10 cellular contexts compared by ENCODE assay signal in the genomic region with DNA sequence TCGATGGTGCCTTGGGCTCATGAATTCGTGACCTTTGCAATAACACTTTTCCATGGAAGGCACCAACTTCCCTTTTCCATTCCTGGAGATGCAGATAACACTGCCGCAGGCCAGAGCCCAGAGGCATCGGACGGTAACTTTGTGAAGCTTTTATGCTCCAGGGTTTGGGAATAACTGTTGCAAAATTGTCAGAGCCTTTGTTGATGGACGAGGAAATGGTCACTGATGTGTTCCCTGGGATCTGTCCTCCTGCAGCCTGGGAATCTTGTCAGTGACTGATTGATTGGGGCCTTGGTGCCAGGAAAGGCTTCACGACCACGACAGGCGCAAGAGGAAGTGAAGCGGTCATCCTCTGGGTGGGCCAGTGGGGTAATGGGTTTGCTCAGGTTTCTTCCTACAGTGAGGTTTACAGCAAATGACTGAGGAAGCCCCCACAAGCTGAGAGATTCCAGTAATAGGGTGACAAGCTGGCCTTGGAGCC. TPM values are rescaled to one million over a fixed set of nuclear protein-coding genes. Genes with fewer than 3 reads are reported as not detected.
DNase-seq lines count a peak whose midpoint lies in the region; ATAC-seq and TF ChIP-seq lines count a peak whose summit lies in the region.
"Had no signal": no experiment of that assay in that cellular context is flagged by ENCODE, and none has a peak within 500 bp of the region (broad histone marks: within the 10 kb centered on the region; RNA-seq: fewer than 3 reads in every experiment).

No MANE protein-coding gene starts in this region.

- no peak for TF ChIP-seq CTCF in testis (IDR thresholded peaks at IDR 0.05)

- H3K4me1 ChIP-seq in mesenchymal stem cell (ENCODE audit: control insufficient read depth, insufficient read depth, low read depth, low read length) (peaks cover 51% of the 10 kb centered on the region), testis (peaks cover 21% of the 10 kb centered on the region)

- peak overlapping the region; percentile 52 to 89 for H3K4me3 Mint-ChIP-seq in activated T-cell treated with anti-CD3 and anti-CD28 coated beads, Interleukin-2, amount 50 U/mL, for 72 hours
- H3K4me3 Mint-ChIP-seq: B cell had no signal

- H3K27me3 ChIP-seq in mesenchymal stem cell (ENCODE audit: control insufficient read depth in 1 of 2, insufficient read depth in 1 of 2, low read length in 2 of 2): no peaks in the 10 kb centered on the region
- H3K27me3 ChIP-seq in testis: no peaks in the 10 kb centered on the region

- H3K9me3 Mint-ChIP-seq in activated T-cell treated with anti-CD3 and anti-CD28 coated beads, Interleukin-2, amount 50 U/mL, for 72 hours: no peaks in the 10 kb centered on the region
- H3K9me3 Mint-ChIP-seq in activated naive CD4-positive, alpha-beta T cell treated with anti-CD3 and anti-CD28 coated beads, Interleukin-2, amount 50 U/mL, for 72 hours: no peaks in the 10 kb centered on the region

- peak overlapping the region; percentile 1 to 66 for H2BK12ac ChIP-seq in mesenchymal stem cell (ENCODE audit: low read length in 2 of 2)

- H3K27ac ChIP-seq in mesenchymal stem cell (ENCODE audit: low read length, poor library complexity, severe bottlenecking): peak overlapping the region; percentile 91
- peak overlapping the region; percentile 60 to 82 for H3K27ac ChIP-seq in testis

- peak overlapping the region; percentile 38 for H2BK15ac ChIP-seq in mesenchymal stem cell (ENCODE audit: low read depth, poor library complexity, severe bottlenecking)

- H2BK5ac ChIP-seq in mesenchymal stem cell (ENCODE audit: low read depth, low read length, poor library complexity, severe bottlenecking): peak overlapping the region; percentile 4

- H3K36me3 Mint-ChIP-seq in activated T-cell treated with anti-CD3 and anti-CD28 coated beads, Interleukin-2, amount 50 U/mL, for 72 hours (ENCODE audit: insufficient read depth in 2 of 2): peaks cover 15 to 19% of the 10 kb centered on the region in 2 donors
- peaks cover 0 to 46% of the 10 kb centered on the region in 2 donors for H3K36me3 Mint-ChIP-seq in activated naive CD4-positive, alpha-beta T cell treated with anti-CD3 and anti-CD28 coated beads, Interleukin-2, amount 50 U/mL, for 72 hours

- H4K91ac ChIP-seq in mesenchymal stem cell (ENCODE audit: low read length): peak overlapping the region; percentile 74

- no peak for TF ChIP-seq POLR2A in testis (IDR thresholded peaks at IDR 0.05)

- H3K4me2 ChIP-seq in mesenchymal stem cell (ENCODE audit: low read length, poor library complexity, severe bottlenecking): no peak overlapping the region

- peaks cover 84% of the 10 kb centered on the region for H3K4me1 Mint-ChIP-seq in activated T-cell treated with anti-CD3 and anti-CD28 coated beads, Interleukin-2, amount 50 U/mL, for 72 hours (ENCODE audit: low read depth)

- H3K4me3 ChIP-seq in mesenchymal stem cell (ENCODE audit: insufficient read depth in 1 of 2, low read depth in 1 of 2, low read length in 2 of 2) (no peak overlapping the region), testis (no peak overlapping the region)

- no peak for DNase-seq in activated T-cell treated with anti-CD3 and anti-CD28 coated beads, Interleukin-2, amount 50 U/mL, for 72 hours
- DNase-seq in activated T-cell treated with anti-CD3 and anti-CD28 coated beads, Interleukin-2, amount 50 U/mL, for 1 hour: no peak
- DNase-seq in activated naive CD4-positive, alpha-beta T cell treated with anti-CD3 and anti-CD28 coated beads, Interleukin-2, amount 50 U/mL, for 72 hours (ENCODE audit: low spot score in 2 of 2): no peak
- DNase-seq in mesenchymal stem cell (peak; percentile 67), testis (no peak), NCI-H1694 (lab: John Stamatoyannopoulos, UW) (no peak)
- DNase-seq: Karpas-422 had no signal

- intact Hi-C loops in testis (cut with DNase I; ENCODE audit: low total_unique reads): no loop called here

- no peak overlapping the region for H2AFZ ChIP-seq in mesenchymal stem cell (ENCODE audit: low read depth, low read length)

- no peaks in the 10 kb centered on the region for H3K9me3 ChIP-seq in mesenchymal stem cell (ENCODE audit: control insufficient read depth, low read length)
- H3K9me3 ChIP-seq in testis: no peaks in the 10 kb centered on the region

- H3K27ac Mint-ChIP-seq in activated T-cell treated with anti-CD3 and anti-CD28 coated beads, Interleukin-2, amount 50 U/mL, for 72 hours: peak overlapping the region; percentile 85
- peak overlapping the region; percentile 91 to 94 for H3K27ac Mint-ChIP-seq in activated naive CD4-positive, alpha-beta T cell treated with anti-CD3 and anti-CD28 coated beads, Interleukin-2, amount 50 U/mL, for 72 hours
- H3K27ac Mint-ChIP-seq: B cell had no signal

- no peak overlapping the region for H3K9ac ChIP-seq in mesenchymal stem cell (ENCODE audit: low read length)

- ATAC-seq in activated T-cell treated with anti-CD3 and anti-CD28 coated beads, Interleukin-2, amount 50 U/mL, for 72 hours (replicated peaks in 1 of 2): no peak
- ATAC-seq in activated naive CD4-positive, alpha-beta T cell treated with anti-CD3 and anti-CD28 coated beads, Interleukin-2, amount 50 U/mL, for 72 hours: no peak
- ATAC-seq in HG03280 (IDR thresholded peaks at IDR 0.05; ENCODE audit: unreplicated experiment) (no peak), HG03039 (IDR thresholded peaks at IDR 0.05; ENCODE audit: unreplicated experiment) (no peak)

- 47% methylated on average over 10 of the region's 10 CpGs for WGBS in mesenchymal stem cell
- WGBS in testis, 2 donors: 77 to 82% methylated on average over 10 of the region's 10 CpGs

- peaks cover 19% of the 10 kb centered on the region for H3K79me1 ChIP-seq in mesenchymal stem cell (replicated peaks; ENCODE audit: low read length, poor library complexity, severe bottlenecking)

- peak overlapping the region; percentile 91 for H2BK120ac ChIP-seq in mesenchymal stem cell (ENCODE audit: low read depth, low read length)

- H3K23ac ChIP-seq in mesenchymal stem cell (ENCODE audit: low read length in 2 of 2): no peak overlapping the region

- peak overlapping the region in 1 of 2 experiments; percentile 63 for H3K14ac ChIP-seq in mesenchymal stem cell (ENCODE audit: low read length in 2 of 2)

- H3K27me3 Mint-ChIP-seq in activated T-cell treated with anti-CD3 and anti-CD28 coated beads, Interleukin-2, amount 50 U/mL, for 72 hours (ENCODE audit: low read depth): no peaks in the 10 kb centered on the region
- H3K27me3 Mint-ChIP-seq: B cell had no signal

- H4K8ac ChIP-seq in mesenchymal stem cell (ENCODE audit: low read length): peak overlapping the region; percentile 30

- peaks cover 64 to 76% of the 10 kb centered on the region in 2 experiments for H3K36me3 ChIP-seq in mesenchymal stem cell (ENCODE audit: control insufficient read depth in 1 of 2, insufficient read depth in 2 of 2, low read depth in 1 of 2, low read length in 2 of 2)
- H3K36me3 ChIP-seq in testis (ENCODE audit: low read depth, missing control alignments): no peaks in the 10 kb centered on the region

- H2AK5ac ChIP-seq in mesenchymal stem cell (ENCODE audit: low read length, severe bottlenecking): peak overlapping the region; percentile 65

- H3K18ac ChIP-seq in mesenchymal stem cell (ENCODE audit: low read depth in 1 of 2, low read length in 2 of 2): peak overlapping the region; percentile 85 to 89

- peak overlapping the region; percentile 19 to 88 for H3K4ac ChIP-seq in mesenchymal stem cell (ENCODE audit: low read depth in 1 of 2, low read length in 2 of 2)

RNA-seq across cellular contexts. Expression of a gene that starts 37.4 kb away (rescaled TPM):
- 100 to 1,000 TPM in 1 of 2 donors, 10 to 100 TPM in 1; 81.6 to 101 TPM for total RNA-seq in activated T-cell treated with anti-CD3 and anti-CD28 coated beads, Interleukin-2, amount 50 U/mL, for 72 hours
- 100 to 1,000 TPM in 1 of 2 donors, 10 to 100 TPM in 1; 63.5 to 122 TPM for total RNA-seq in activated naive CD4-positive, alpha-beta T cell treated with anti-CD3 and anti-CD28 coated beads, Interleukin-2, amount 50 U/mL, for 72 hours
- polyA plus RNA-seq in mesenchymal stem cell (2013, experiment 1 of 2): 21.8 TPM
- polyA plus RNA-seq in mesenchymal stem cell (2013, experiment 2 of 2): 22.1 TPM
- total RNA-seq in testis: 10 to 100 TPM; 50.4 to 58.4 TPM
- 34.9 TPM for polyA plus RNA-seq in testis (ENCODE audit: insufficient read depth, low read depth, low replicate concordance)

RNA-seq across cellular contexts. Expression of a gene that starts 56.0 kb away (rescaled TPM):
- total RNA-seq in activated T-cell treated with anti-CD3 and anti-CD28 coated beads, Interleukin-2, amount 50 U/mL, for 72 hours: 100 to 1,000 TPM; 164 to 212 TPM
- 100 to 1,000 TPM; 179 to 182 TPM for total RNA-seq in activated naive CD4-positive, alpha-beta T cell treated with anti-CD3 and anti-CD28 coated beads, Interleukin-2, amount 50 U/mL, for 72 hours
- 64.5 TPM for polyA plus RNA-seq in mesenchymal stem cell (2013, experiment 1 of 2)
- 62.3 TPM for polyA plus RNA-seq in mesenchymal stem cell (2013, experiment 2 of 2)
- total RNA-seq in testis: 10 to 100 TPM in 1 of 2 donors, 1 to 10 TPM in 1; 2.2 to 17.8 TPM
- 9.6 TPM for polyA plus RNA-seq in testis (ENCODE audit: insufficient read depth, low read depth, low replicate concordance)

Comparison
In these comparisons a context has a peak if more than half of its experiments do, and no peak if none do; other contexts are left out.
1. RNA of a gene that starts 56.0 kb away (total RNA-seq): 164 to 212 TPM in activated T-cell treated with anti-CD3 and anti-CD28 coated beads, Interleukin-2, amount 50 U/mL, for 72 hours and 179 to 182 TPM in activated naive CD4-positive, alpha-beta T cell treated with anti-CD3 and anti-CD28 coated beads, Interleukin-2, amount 50 U/mL, for 72 hours; 2.2 to 17.8 TPM in testis; every median in the first group is over 4 times any median in the second.